Comparison of ENCODE assay signal across 16 cellular contexts in genomic region chr13:66014757-66015156, GRCh38.
"Had no signal": no experiment of that assay in that cellular context is flagged by ENCODE, and none has a peak within 500 bp of the region (broad histone marks: within the 10 kb centered on the region; RNA-seq: fewer than 3 reads in every experiment).

No MANE protein-coding gene starts in this region.

- H3K4me3 ChIP-seq: esophagus muscularis mucosa, testis, transverse colon had no signal

- H3K36me3 ChIP-seq: esophagus muscularis mucosa, transverse colon had no signal

- ATAC-seq: naive thymus-derived CD4-positive, alpha-beta T cell; right cardiac atrium; stimulated activated naive CD8-positive, alpha-beta T cell treated with anti-CD3 and anti-CD28 coated beads, Interleukin-15, Interleukin-2, amounts not matched to agents 100 U/mL and 50 U/mL, for 24 hours had no signal

- H3K27me3 ChIP-seq: esophagus muscularis mucosa, testis, transverse colon had no signal

- H3K4me1 ChIP-seq: esophagus muscularis mucosa, testis, transverse colon had no signal

- H3K27ac ChIP-seq: esophagus muscularis mucosa, testis, transverse colon, VCaP had no signal

- DNase-seq: activated CD4-positive, alpha-beta T cell treated with anti-CD3 and anti-CD28 coated beads for 4 hours; activated CD4-positive, alpha-beta T cell treated with anti-CD3 and anti-CD28 coated beads, Interleukin-2, amount 50 U/mL, for 48 hours; activated CD8-positive, alpha-beta memory T cell treated with anti-CD3 and anti-CD28 coated beads for 24 hours; activated effector memory CD4-positive, alpha-beta T cell treated with Interleukin-2 at 50 U/mL for 16 hours; activated naive CD4-positive, alpha-beta T cell treated with Interleukin-2 at 50 U/mL for 16 hours; anterior cingulate cortex; endodermal cell; glutamatergic neuron; naive thymus-derived CD4-positive, alpha-beta T cell; right cardiac atrium; stimulated activated CD4-positive, alpha-beta T cell treated with anti-CD3 and anti-CD28 coated beads, Interleukin-2, amount 100 ng/mL, for 48 hours; stimulated activated naive CD8-positive, alpha-beta T cell treated with anti-CD3 and anti-CD28 coated beads, Interleukin-15, Interleukin-2, amounts not matched to agents 100 U/mL and 50 U/mL, for 24 hours; testis; transverse colon had no signal

- H3K9me3 ChIP-seq: esophagus muscularis mucosa, testis, transverse colon had no signal
